In the genomic region with DNA sequence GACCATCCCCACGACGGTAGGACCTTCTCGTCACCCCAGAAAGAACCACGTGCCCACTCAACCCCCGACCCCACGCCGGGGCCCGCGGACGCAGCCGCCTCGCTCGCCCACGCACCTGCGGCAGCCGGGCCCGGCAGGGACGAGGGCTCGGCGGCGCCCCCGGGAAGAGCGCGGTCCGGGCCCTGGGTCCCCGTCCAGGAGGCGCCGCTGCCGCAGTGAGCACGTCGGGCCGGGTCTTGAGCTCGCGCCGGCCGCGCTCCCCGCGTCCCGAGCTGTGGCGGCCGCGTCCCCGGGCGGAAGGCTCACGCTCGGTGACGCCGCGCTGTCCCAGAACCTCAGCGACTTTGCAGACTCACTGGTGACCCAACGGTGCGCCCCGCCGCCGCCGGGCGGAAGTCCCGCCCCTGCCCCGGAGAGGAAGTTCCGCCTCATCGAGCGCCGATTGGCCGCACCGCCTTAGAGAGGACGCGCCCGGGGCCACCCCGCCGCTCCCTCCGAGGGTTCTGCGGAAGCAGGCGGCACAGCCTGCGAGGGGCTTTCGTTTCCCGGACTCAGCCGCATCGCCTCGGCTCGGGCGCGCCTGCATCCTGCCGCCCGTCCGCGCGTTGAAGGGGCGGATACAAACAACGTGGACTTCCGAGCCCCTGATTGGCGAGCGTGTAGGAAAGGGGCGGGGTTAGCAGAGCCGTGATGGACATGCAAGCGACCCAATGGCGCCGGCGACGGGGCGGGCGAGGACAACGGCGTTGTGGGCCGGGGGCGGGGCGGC, we compare ENCODE assay signal across 8 cellular contexts.
DNase-seq lines count a peak whose midpoint lies in the region; ATAC-seq and TF ChIP-seq lines count a peak whose summit lies in the region.

No MANE protein-coding gene starts in this region.

- H3K4me3 ChIP-seq in AG09309 (ENCODE audit: control insufficient read depth, low read depth, low read length): peak overlapping the region; percentile 83

- DNase-seq in AG09309 (ENCODE audit: low read depth): peak; percentile 79
- DNase-seq in NCI-H226: peak; percentile 80
- DNase-seq in activated CD4-positive, CD25-positive, alpha-beta regulatory T cell (lab: John Stamatoyannopoulos, UW): peak; percentile 95 to 99 (median 97)
- DNase-seq in caudate nucleus (lab: John Stamatoyannopoulos, UW): peak; percentile 86 to 100 (median 98)
- DNase-seq in islet precursor cell: peak; percentile 97
- DNase-seq in stimulated activated CD4-positive, alpha-beta T cell treated with anti-CD3 and anti-CD28 coated beads, Interleukin-12 subunit alpha, Interleukin-12 subunit beta, amount 100 ng/mL, for 24 hours (ENCODE audit: low read depth in 2 of 2): peak; percentile 95 to 98

- H3K27ac ChIP-seq in caudate nucleus (ENCODE audit: low read depth, low read length): peak overlapping the region; percentile 100

- ATAC-seq in GM19023 (IDR thresholded peaks at IDR 0.05; ENCODE audit: unreplicated experiment) (peak; percentile 76), HG03175 (IDR thresholded peaks at IDR 0.05; ENCODE audit: unreplicated experiment) (peak; percentile 75)

- no peak for TF ChIP-seq CTCF in AG09309 (IDR thresholded peaks at IDR 0.05; ENCODE audit: control insufficient read depth, insufficient read depth, low read depth, low read length, missing control alignments)

Comparison
In these comparisons a context has a peak if more than half of its experiments do, and no peak if none do; other contexts are left out.
1. Peak in every context shown above with its lines: DNase-seq, ATAC-seq, H3K4me3 ChIP-seq and H3K27ac ChIP-seq.